In genomic region chr1:89545264-89546038, GRCh38 we compare ENCODE assay signal across 9 cellular contexts. TPM values are rescaled to one million over a fixed set of nuclear protein-coding genes. Genes with fewer than 3 reads are reported as not detected.
DNase-seq lines count a peak whose midpoint lies in the region; ATAC-seq lines count a peak whose summit lies in the region.
"Had no signal": no experiment of that assay in that cellular context is flagged by ENCODE, and none has a peak within 500 bp of the region (broad histone marks: within the 10 kb centered on the region; RNA-seq: fewer than 3 reads in every experiment).

No MANE protein-coding gene starts in this region.

- DNase-seq in activated CD4-positive, alpha-beta T cell treated with anti-CD3 and anti-CD28 coated beads for 4 hours: peak; percentile 61 to 73
- DNase-seq in activated CD4-positive, alpha-beta T cell treated with anti-CD3 and anti-CD28 coated beads for 1 hour: no peak
- peak; percentile 31 for DNase-seq in activated CD8-positive, alpha-beta memory T cell treated with anti-CD3 and anti-CD28 coated beads, Interleukin-2, amount 50 U/mL, for 24 hours (ENCODE audit: extremely low read depth)
- no peak for DNase-seq in left cardiac atrium
- peak; percentile 16 to 71 for DNase-seq in stimulated activated effector memory CD8-positive, alpha-beta T cell treated with anti-CD3 and anti-CD28 coated beads, Interleukin-12 subunit alpha, Interleukin-12 subunit beta, amount 100 ng/mL, for 72 hours (ENCODE audit: low spot score in 2 of 2)
- DNase-seq in NCI-H2171 (lab: John Stamatoyannopoulos, UW): no peak

- intact Hi-C loops in left cardiac atrium (cut with DNase I): no loop called here

- H3K4me1 Mint-ChIP-seq in stimulated activated effector memory CD8-positive, alpha-beta T cell treated with anti-CD3 and anti-CD28 coated beads, Interleukin-12 subunit alpha, Interleukin-12 subunit beta, amount 100 ng/mL, for 72 hours: peaks cover 54% of the 10 kb centered on the region

- ATAC-seq in left cardiac atrium (peak; percentile 48 to 67), HG02870 (IDR thresholded peaks at IDR 0.05; ENCODE audit: unreplicated experiment) (no peak), HG02623 (IDR thresholded peaks at IDR 0.05; ENCODE audit: unreplicated experiment) (no peak)
- ATAC-seq in stimulated activated effector memory CD8-positive, alpha-beta T cell treated with anti-CD3 and anti-CD28 coated beads, Interleukin-12 subunit alpha, Interleukin-12 subunit beta, amount 100 ng/mL, for 72 hours: peak; percentile 87

- no peaks in the 10 kb centered on the region for H3K9me3 Mint-ChIP-seq in stimulated activated effector memory CD8-positive, alpha-beta T cell treated with anti-CD3 and anti-CD28 coated beads, Interleukin-12 subunit alpha, Interleukin-12 subunit beta, amount 100 ng/mL, for 72 hours
- H3K9me3 Mint-ChIP-seq: memory B cell had no signal

- peak overlapping the region; percentile 7 for H3K4me3 Mint-ChIP-seq in stimulated activated effector memory CD8-positive, alpha-beta T cell treated with anti-CD3 and anti-CD28 coated beads, Interleukin-12 subunit alpha, Interleukin-12 subunit beta, amount 100 ng/mL, for 72 hours
- H3K4me3 Mint-ChIP-seq: memory B cell had no signal

- peak overlapping the region; percentile 66 for H3K27ac Mint-ChIP-seq in stimulated activated effector memory CD8-positive, alpha-beta T cell treated with anti-CD3 and anti-CD28 coated beads, Interleukin-12 subunit alpha, Interleukin-12 subunit beta, amount 100 ng/mL, for 72 hours
- H3K27ac Mint-ChIP-seq: memory B cell had no signal

- peaks cover 51% of the 10 kb centered on the region for H3K36me3 Mint-ChIP-seq in stimulated activated effector memory CD8-positive, alpha-beta T cell treated with anti-CD3 and anti-CD28 coated beads, Interleukin-12 subunit alpha, Interleukin-12 subunit beta, amount 100 ng/mL, for 72 hours

RNA-seq across cellular contexts. Expression of gene LRRC8B, which starts 20.8 kb away (rescaled TPM):
- 1 to 10 TPM; 4.9 to 6.9 TPM for total RNA-seq in left cardiac atrium

Comparison
In these comparisons a context has a peak if more than half of its experiments do, and no peak if none do; other contexts are left out.
1. DNase-seq: peak in activated CD4-positive, alpha-beta T cell treated with anti-CD3 and anti-CD28 coated beads for 4 hours (2 of 2), activated CD8-positive, alpha-beta memory T cell treated with anti-CD3 and anti-CD28 coated beads, Interleukin-2, amount 50 U/mL, for 24 hours (single experiment) and stimulated activated effector memory CD8-positive, alpha-beta T cell treated with anti-CD3 and anti-CD28 coated beads, Interleukin-12 subunit alpha, Interleukin-12 subunit beta, amount 100 ng/mL, for 72 hours (2 of 2); none in activated CD4-positive, alpha-beta T cell treated with anti-CD3 and anti-CD28 coated beads for 1 hour (single experiment), left cardiac atrium (single experiment) and NCI-H2171 (single experiment).
2. ATAC-seq: peak in left cardiac atrium (2 of 2) and stimulated activated effector memory CD8-positive, alpha-beta T cell treated with anti-CD3 and anti-CD28 coated beads, Interleukin-12 subunit alpha, Interleukin-12 subunit beta, amount 100 ng/mL, for 72 hours (single experiment); none in HG02870 (single experiment) and HG02623 (single experiment).